Comparison of ENCODE assay signal across 13 cellular contexts in the genomic region with DNA sequence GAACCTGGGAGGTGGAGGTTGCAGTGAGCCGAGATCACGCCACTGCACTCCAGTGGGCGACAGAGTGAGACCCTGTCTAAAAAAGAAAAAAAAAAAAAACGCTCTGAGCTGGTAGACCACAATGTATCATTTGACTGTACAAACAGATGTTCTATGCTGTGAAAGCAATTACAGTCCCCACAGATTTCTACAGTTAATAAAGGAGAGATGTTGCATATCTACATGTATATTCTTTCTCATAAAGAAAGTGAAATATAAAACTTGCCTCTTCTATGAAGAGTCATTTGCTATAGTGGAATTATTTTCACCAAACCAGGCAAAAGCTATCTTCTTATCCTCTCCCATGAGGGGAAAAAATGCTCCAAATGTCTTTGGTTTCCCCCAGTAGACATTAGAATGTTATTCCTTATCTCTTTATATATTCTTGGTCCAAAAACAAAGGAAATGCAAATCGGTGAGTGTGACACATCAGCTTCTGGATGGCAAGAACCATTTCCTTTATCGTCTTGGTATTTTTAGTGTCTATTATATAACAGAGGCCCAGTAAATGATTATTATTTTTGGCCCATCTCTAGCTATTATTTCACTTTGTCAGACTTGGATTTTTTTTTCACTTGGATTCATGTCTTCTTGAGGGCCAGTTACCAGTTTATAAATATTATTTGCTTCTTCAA.
DNase-seq lines count a peak whose midpoint lies in the region; ATAC-seq, FAIRE-seq and TF ChIP-seq lines count a peak whose summit lies in the region.
"Had no signal": no experiment of that assay in that cellular context is flagged by ENCODE, and none has a peak within 500 bp of the region (broad histone marks: within the 10 kb centered on the region; RNA-seq: fewer than 3 reads in every experiment).

No MANE protein-coding gene starts in this region.

- ATAC-seq in GM19455 (IDR thresholded peaks at IDR 0.05; ENCODE audit: unreplicated experiment): peak; percentile 41
- peak; percentile 41 for ATAC-seq in HG03039 (IDR thresholded peaks at IDR 0.05; ENCODE audit: unreplicated experiment)

- no peak overlapping the region for H3K27ac Mint-ChIP-seq in astrocyte (ENCODE audit: unreplicated experiment)
- H3K27ac Mint-ChIP-seq: CD4-positive, alpha-beta T cell had no signal

- no peaks in the 10 kb centered on the region for H3K9me3 ChIP-seq in astrocyte (ENCODE audit: insufficient read depth, low read depth, low read length)
- H3K9me3 ChIP-seq: heart right ventricle had no signal

- H3K9me3 Mint-ChIP-seq in astrocyte (ENCODE audit: unreplicated experiment): no peaks in the 10 kb centered on the region
- H3K9me3 Mint-ChIP-seq: CD4-positive, alpha-beta T cell had no signal

- no peaks in the 10 kb centered on the region for H3K36me3 ChIP-seq in astrocyte (ENCODE audit: insufficient read depth, low read length)

- peaks cover 3% of the 10 kb centered on the region for H3K4me1 ChIP-seq in astrocyte (ENCODE audit: insufficient read depth, low read length)

- H3K36me3 Mint-ChIP-seq in astrocyte (ENCODE audit: low read depth, unreplicated experiment): no peaks in the 10 kb centered on the region

- H4K20me1 ChIP-seq in astrocyte (ENCODE audit: insufficient read depth, low read length): no peaks in the 10 kb centered on the region

- H3K4me3 ChIP-seq in astrocyte (ENCODE audit: insufficient read depth, low read depth, low read length): no peak overlapping the region
- H3K4me3 ChIP-seq: heart right ventricle, SK-N-MC had no signal

- no peaks in the 10 kb centered on the region for H3K4me1 Mint-ChIP-seq in astrocyte (ENCODE audit: low read depth, unreplicated experiment)

- no peak overlapping the region for H2AFZ ChIP-seq in astrocyte (ENCODE audit: low read depth, low read length)

- no peak overlapping the region for H3K4me3 Mint-ChIP-seq in astrocyte (ENCODE audit: unreplicated experiment)
- H3K4me3 Mint-ChIP-seq: CD4-positive, alpha-beta T cell had no signal

- no peaks in the 10 kb centered on the region for H3K27me3 ChIP-seq in astrocyte (ENCODE audit: insufficient read depth, low read length)
- H3K27me3 ChIP-seq: heart right ventricle had no signal

- no peak for DNase-seq in GM12891 (ENCODE audit: insufficient read length, low spot score)
- DNase-seq in astrocyte (ENCODE audit: low read depth): peak; percentile 89
- no peak for DNase-seq in NCI-H82 treated with DMSO at 0.1 percent for 48 hours (lab: John Stamatoyannopoulos, UW; ENCODE audit: unreplicated experiment)
- no peak for DNase-seq in NCI-H345 (lab: John Stamatoyannopoulos, UW)
- no peak for DNase-seq in D721Med (ENCODE audit: insufficient read length, low spot score)
- DNase-seq in NCI-H1417 (lab: John Stamatoyannopoulos, UW): no peak
- DNase-seq: CD4-positive, alpha-beta T cell; heart right ventricle; NCI-H446 treated with DMSO at 0.1 percent for 48 hours had no signal

- FAIRE-seq in GM12891 (lab: Jason Lieb, UNC) (peak; percentile 52), astrocyte (lab: Jason Lieb, UNC) (no peak), D721Med (lab: Jason Lieb, UNC) (no peak)
- FAIRE-seq: bronchial epithelial cell had no signal

- no peaks in the 10 kb centered on the region for H3K79me2 ChIP-seq in astrocyte (ENCODE audit: insufficient read depth, low read length)

- H3K27ac ChIP-seq in astrocyte (ENCODE audit: low read depth, low read length): peak overlapping the region; percentile 31
- H3K27ac ChIP-seq: SK-N-MC had no signal

- no peak for TF ChIP-seq CTCF in astrocyte (IDR thresholded peaks at IDR 0.05; ENCODE audit: insufficient read depth, low read depth, low read length)
- TF ChIP-seq CTCF in D721Med (IDR thresholded peaks at IDR 0.05; ENCODE audit: insufficient read depth, missing control alignments): no peak

- no peak for TF ChIP-seq POLR2A in GM12891 (IDR thresholded peaks at IDR 0.05; ENCODE audit: low read depth, low read length)

- H3K4me2 ChIP-seq in astrocyte (ENCODE audit: low read length): peak overlapping the region; percentile 42

- no peak overlapping the region for H3K9ac ChIP-seq in astrocyte (ENCODE audit: low read length)

- H3K27me3 Mint-ChIP-seq in astrocyte (ENCODE audit: low read depth, unreplicated experiment): no peaks in the 10 kb centered on the region
- H3K27me3 Mint-ChIP-seq: CD4-positive, alpha-beta T cell had no signal

TF ChIP-seq in GM12891, 5 proteins besides CTCF, POLR2A, EP300 and RAD21:
- TF ChIP-seq PAX5 (IDR thresholded peaks at IDR 0.05; ENCODE audit: insufficient read depth, low read length, severe bottlenecking): no peak
- TF ChIP-seq POLR2AphosphoS5 (IDR thresholded peaks at IDR 0.05; ENCODE audit: low read depth, low read length): no peak
- no peak for TF ChIP-seq SPI1 (IDR thresholded peaks at IDR 0.05; ENCODE audit: low read depth, low read length)
- TF ChIP-seq POU2F2 (IDR thresholded peaks at IDR 0.05; ENCODE audit: low read depth, low read length): no peak
- TF ChIP-seq TAF1 (IDR thresholded peaks at IDR 0.05; ENCODE audit: low read depth, low read length): no peak
TF ChIP-seq in GM12891: peak in this region for 0.
